Comparison of ENCODE assay signal across 8 cellular contexts in genomic region chr6:154302111-154302752, GRCh38. TPM values are rescaled to one million over a fixed set of nuclear protein-coding genes. Genes with fewer than 3 reads are reported as not detected.
A peak's percentile ranks its signal among the peaks of the same experiment; 100 is the strongest.
DNase-seq lines count a peak whose midpoint lies in the region; ATAC-seq and TF ChIP-seq lines count a peak whose summit lies in the region.

No MANE protein-coding gene starts in this region.

- H3K4me3 ChIP-seq in GM08714 (ENCODE audit: low read length): peak overlapping the region; percentile 32; the same call in 1 of the 2 replicates
- H3K4me3 ChIP-seq in neural progenitor cell: no peak overlapping the region
- no peak overlapping the region for H3K4me3 ChIP-seq in suprapubic skin

- no peaks in the 10 kb centered on the region for H3K9me3 ChIP-seq in neural progenitor cell (ENCODE audit: low read depth)
- no peaks in the 10 kb centered on the region for H3K9me3 ChIP-seq in suprapubic skin

- H3K9me3 Mint-ChIP-seq in memory B cell (no peaks in the 10 kb centered on the region), neural progenitor cell (peaks cover under 1% of the 10 kb centered on the region)

- DNase-seq in GM20000 (ENCODE audit: low spot score) (peak; percentile 59), UCSD-AML1 (lab: John Stamatoyannopoulos, UW; ENCODE audit: unreplicated experiment) (peak; percentile 50), memory B cell (ENCODE audit: low spot score in 2 of 2) (peak in 1 of 2 donors; percentile 50), neural progenitor cell (ENCODE audit: low spot score) (no peak), suprapubic skin (ENCODE audit: low spot score in 2 of 2) (no peak)
- DNase-seq in effector CD4-positive, alpha-beta T cell: no peak

- no peak overlapping the region for H3K4me3 Mint-ChIP-seq in memory B cell
- H3K4me3 Mint-ChIP-seq in neural progenitor cell: no peak overlapping the region

- no peaks in the 10 kb centered on the region for H3F3A ChIP-seq in neural progenitor cell (ENCODE audit: low read depth)

- no peak for TF ChIP-seq POLR2A in suprapubic skin (IDR thresholded peaks at IDR 0.05)

- H3K4me1 Mint-ChIP-seq in memory B cell: peaks cover 17% of the 10 kb centered on the region
- H3K4me1 Mint-ChIP-seq in neural progenitor cell: peaks cover 24% of the 10 kb centered on the region

- no peaks in the 10 kb centered on the region for H3K36me3 ChIP-seq in neural progenitor cell
- H3K36me3 ChIP-seq in suprapubic skin: no peaks in the 10 kb centered on the region

- H3K9ac ChIP-seq in neural progenitor cell: no peak overlapping the region

- no peak overlapping the region for H3K4me2 ChIP-seq in neural progenitor cell

- H4K20me1 ChIP-seq in neural progenitor cell (ENCODE audit: low read depth): no peaks in the 10 kb centered on the region

- H3K79me2 ChIP-seq in neural progenitor cell (ENCODE audit: low read depth): no peaks in the 10 kb centered on the region

- WGBS in suprapubic skin: 77% methylated on average over 7 of the region's 7 CpGs

- no peak overlapping the region for H2AFZ ChIP-seq in neural progenitor cell (replicated peaks)

- TF ChIP-seq EP300 in suprapubic skin (IDR thresholded peaks at IDR 0.05): no peak

- ATAC-seq in HG03457 (IDR thresholded peaks at IDR 0.05; ENCODE audit: unreplicated experiment) (peak; percentile 73), memory B cell (ENCODE audit: low read depth) (peak; percentile 65)

- H3K4me1 ChIP-seq in neural progenitor cell (no peaks in the 10 kb centered on the region), suprapubic skin (peaks cover 14% of the 10 kb centered on the region)

- H3K27ac ChIP-seq in neural progenitor cell (no peak overlapping the region), suprapubic skin (no peak overlapping the region)

- H3K36me3 Mint-ChIP-seq in memory B cell (no peaks in the 10 kb centered on the region), neural progenitor cell (peaks cover under 1% of the 10 kb centered on the region)

- H3K27me3 Mint-ChIP-seq in memory B cell: no peaks in the 10 kb centered on the region
- H3K27me3 Mint-ChIP-seq in neural progenitor cell (ENCODE audit: insufficient read depth, low read depth): peaks cover 3% of the 10 kb centered on the region

- no peak overlapping the region for H3K27ac Mint-ChIP-seq in memory B cell
- no peak overlapping the region for H3K27ac Mint-ChIP-seq in neural progenitor cell

- H3K27me3 ChIP-seq in neural progenitor cell (no peaks in the 10 kb centered on the region), suprapubic skin (no peaks in the 10 kb centered on the region)

- TF ChIP-seq CTCF in GM20000 (IDR thresholded peaks at IDR 0.05; ENCODE audit: extremely low read depth, missing control alignments) (no peak), neural progenitor cell (IDR thresholded peaks at IDR 0.05) (no peak), suprapubic skin (IDR thresholded peaks at IDR 0.05) (no peak)

RNA-seq across cellular contexts. Expression of gene IPCEF1, which starts 54.4 kb away (rescaled TPM):
- total RNA-seq in neural progenitor cell (ENCODE audit: low replicate concordance) (0.13 and 0.25 TPM in 2 replicates), suprapubic skin (1 to 10 TPM in 3 of 4 donors, under 1 TPM in 1; 0.42 to 9.0 (median 3.1) TPM)

Comparison
In these comparisons a context has a peak if more than half of its experiments do, and no peak if none do; other contexts are left out.
1. DNase-seq: peak in GM20000 (single experiment) and UCSD-AML1 (single experiment); none in effector CD4-positive, alpha-beta T cell (single experiment), neural progenitor cell (single experiment) and suprapubic skin (0 of 2).